Comparison of ENCODE assay signal across 15 cellular contexts in genomic region chr5:120146787-120147186, GRCh38.
"Had no signal": no experiment of that assay in that cellular context is flagged by ENCODE, and none has a peak within 500 bp of the region (broad histone marks: within the 10 kb centered on the region; RNA-seq: fewer than 3 reads in every experiment).

No MANE protein-coding gene starts in this region.

- H3K36me3 Mint-ChIP-seq: T-cell had no signal

- H3K27ac ChIP-seq: epithelial cell of prostate, pancreas, right lobe of liver, stomach had no signal

- H3K27me3 Mint-ChIP-seq: activated CD4-positive, alpha-beta T cell treated with anti-CD3 and anti-CD28 coated beads, Interleukin-2, amount 10 ng/mL, durations not matched to agents 7 days and 5 days; naive thymus-derived CD8-positive, alpha-beta T cell; T-cell had no signal

- H3K9me3 ChIP-seq: pancreas, right lobe of liver had no signal

- H3K4me3 Mint-ChIP-seq: activated CD4-positive, alpha-beta T cell treated with anti-CD3 and anti-CD28 coated beads, Interleukin-2, amount 10 ng/mL, durations not matched to agents 7 days and 5 days; activated CD8-positive, alpha-beta T cell treated with anti-CD3 and anti-CD28 coated beads, Interleukin-2, amount 10 ng/mL, durations not matched to agents 7 days and 5 days; activated naive CD4-positive, alpha-beta T cell treated with anti-CD3 and anti-CD28 coated beads for 36 hours; activated T-cell treated with anti-CD3 and anti-CD28 coated beads, Interleukin-2, amount 50 U/mL, for 4 hours; naive thymus-derived CD8-positive, alpha-beta T cell; T-cell had no signal

- ATAC-seq: activated CD8-positive, alpha-beta T cell treated with anti-CD3 and anti-CD28 coated beads, Interleukin-2, amount 10 ng/mL, durations not matched to agents 7 days and 5 days; activated T-cell treated with anti-CD3 and anti-CD28 coated beads, Interleukin-2, amount 50 U/mL, for 4 hours; left cardiac atrium; naive thymus-derived CD8-positive, alpha-beta T cell; pancreas; right lobe of liver; T-cell had no signal

- DNase-seq: activated CD4-positive, alpha-beta T cell treated with anti-CD3 and anti-CD28 coated beads, Interleukin-2, amount 10 ng/mL, durations not matched to agents 7 days and 5 days; activated CD4-positive, CD25-positive, alpha-beta regulatory T cell; activated CD8-positive, alpha-beta T cell treated with anti-CD3 and anti-CD28 coated beads, Interleukin-2, amount 10 ng/mL, durations not matched to agents 7 days and 5 days; activated naive CD4-positive, alpha-beta T cell treated with anti-CD3 and anti-CD28 coated beads for 36 hours; activated T-cell treated with anti-CD3 and anti-CD28 coated beads, Interleukin-2, amount 50 U/mL, for 4 hours; left cardiac atrium; naive thymus-derived CD8-positive, alpha-beta T cell; pancreas; right lobe of liver; stimulated activated CD4-positive, alpha-beta T cell treated with anti-CD3 and anti-CD28 coated beads, Interleukin-4, amount 100 ng/mL, for 1 hour; stomach; T-cell; trophoblast cell had no signal

- H3K4me2 ChIP-seq: smooth muscle cell had no signal

- H3K27ac Mint-ChIP-seq: activated CD4-positive, alpha-beta T cell treated with anti-CD3 and anti-CD28 coated beads, Interleukin-2, amount 10 ng/mL, durations not matched to agents 7 days and 5 days; activated CD8-positive, alpha-beta T cell treated with anti-CD3 and anti-CD28 coated beads, Interleukin-2, amount 10 ng/mL, durations not matched to agents 7 days and 5 days; activated naive CD4-positive, alpha-beta T cell treated with anti-CD3 and anti-CD28 coated beads for 36 hours; naive thymus-derived CD8-positive, alpha-beta T cell; T-cell had no signal

- H3K27me3 ChIP-seq: pancreas, right lobe of liver, stomach had no signal

- H3K4me3 ChIP-seq: pancreas, right lobe of liver, smooth muscle cell, stomach had no signal

- H3K4me1 Mint-ChIP-seq: activated CD4-positive, alpha-beta T cell treated with anti-CD3 and anti-CD28 coated beads, Interleukin-2, amount 10 ng/mL, durations not matched to agents 7 days and 5 days; naive thymus-derived CD8-positive, alpha-beta T cell; T-cell had no signal

- H3K9me3 Mint-ChIP-seq: activated naive CD4-positive, alpha-beta T cell treated with anti-CD3 and anti-CD28 coated beads for 36 hours had no signal

- H3K4me1 ChIP-seq: pancreas, right lobe of liver, stomach had no signal

- H3K36me3 ChIP-seq: pancreas, right lobe of liver, stomach had no signal
